ENCODE assay signal across 23 cellular contexts in genomic region chr12:93429448-93429847, GRCh38. TPM values are rescaled to one million over a fixed set of nuclear protein-coding genes. Genes with fewer than 3 reads are reported as not detected.
A peak's percentile ranks its signal among the peaks of the same experiment; 100 is the strongest.
DNase-seq lines count a peak whose midpoint lies in the region; ATAC-seq, FAIRE-seq and TF ChIP-seq lines count a peak whose summit lies in the region.
"Had no signal": no experiment of that assay in that cellular context is flagged by ENCODE, and none has a peak within 500 bp of the region (broad histone marks: within the 10 kb centered on the region; RNA-seq: fewer than 3 reads in every experiment).

No MANE protein-coding gene starts in this region.

- H3K4me1 Mint-ChIP-seq in CD4-positive, CD25-positive, alpha-beta regulatory T cell = peaks cover 55 to 94% (median 76%) of the 10 kb centered on the region in 4 donors
- peaks cover 49% of the 10 kb centered on the region for H3K4me1 Mint-ChIP-seq in mesothelial cell of epicardium

- peaks cover 100% of the 10 kb centered on the region for H3K79me2 ChIP-seq in DOHH2 (ENCODE audit: control insufficient read depth, low read length)

- no peaks in the 10 kb centered on the region for H3K9me2 ChIP-seq in DOHH2 (replicated peaks; ENCODE audit: control insufficient read depth, low read length)

- H3K27me3 ChIP-seq in CD4-positive, CD25-positive, alpha-beta regulatory T cell (ENCODE audit: control insufficient read depth, insufficient read depth, low read length) = no peaks in the 10 kb centered on the region
- H3K27me3 ChIP-seq in DOHH2 (ENCODE audit: control insufficient read depth, low read length) (no peaks in the 10 kb centered on the region), bronchial epithelial cell (ENCODE audit: control insufficient read depth, insufficient read depth, low read length) (no peaks in the 10 kb centered on the region)

- no peak for TF ChIP-seq CTCF in DOHH2 (IDR thresholded peaks at IDR 0.05; ENCODE audit: low read depth, low read length, poor library complexity, severe bottlenecking)
- no peak for TF ChIP-seq CTCF in bronchial epithelial cell (IDR thresholded peaks at IDR 0.05; ENCODE audit: insufficient read depth, low read length, severe bottlenecking)
- TF ChIP-seq CTCF in mesothelial cell of epicardium (IDR thresholded peaks at IDR 0.05; ENCODE audit: unreplicated experiment) = no peak

- H3K4me1 ChIP-seq in CD4-positive, CD25-positive, alpha-beta regulatory T cell (ENCODE audit: control insufficient read depth, insufficient read depth, low read length, poor library complexity, severe bottlenecking) = peaks cover 79% of the 10 kb centered on the region
- H3K4me1 ChIP-seq in DOHH2 (ENCODE audit: control insufficient read depth, low read length) = peaks cover 94% of the 10 kb centered on the region

- peak overlapping the region; percentile 7 for H3K4me3 ChIP-seq in CD4-positive, CD25-positive, alpha-beta regulatory T cell (ENCODE audit: low read depth, low read length)
- H3K4me3 ChIP-seq in DOHH2 (ENCODE audit: low read length) (no peak overlapping the region), bronchial epithelial cell (ENCODE audit: low read depth, low read length) (no peak overlapping the region)
- H3K4me3 ChIP-seq: GM12878, PC-9 had no signal

- H3F3A ChIP-seq in DOHH2 (ENCODE audit: control insufficient read depth, insufficient read depth) = peaks cover 18% of the 10 kb centered on the region

- peak overlapping the region; percentile 76; the same call in 1 of the 2 replicates for H3K4me2 ChIP-seq in DOHH2 (ENCODE audit: low read length)
- H3K4me2 ChIP-seq: PC-9 had no signal

- H3K9me3 Mint-ChIP-seq in CD4-positive, CD25-positive, alpha-beta regulatory T cell = no peaks in the 10 kb centered on the region
- H3K9me3 Mint-ChIP-seq in mesothelial cell of epicardium = no peaks in the 10 kb centered on the region

- FAIRE-seq in bronchial epithelial cell (lab: Jason Lieb, UNC) = no peak
- FAIRE-seq: GM12878, GM19239 had no signal

- peaks cover 57% of the 10 kb centered on the region for H4K20me1 ChIP-seq in DOHH2 (ENCODE audit: control insufficient read depth, insufficient read depth, low read depth, low read length)

- H3K27ac ChIP-seq in CD4-positive, CD25-positive, alpha-beta regulatory T cell (ENCODE audit: insufficient read depth, low read length, poor library complexity, severe bottlenecking) = no peak overlapping the region
- no peak overlapping the region for H3K27ac ChIP-seq in DOHH2 (ENCODE audit: low read depth, low read length)
- H3K27ac ChIP-seq: PC-9 had no signal

- H3K36me3 Mint-ChIP-seq in CD4-positive, CD25-positive, alpha-beta regulatory T cell = no peaks in the 10 kb centered on the region
- H3K36me3 Mint-ChIP-seq in mesothelial cell of epicardium = no peaks in the 10 kb centered on the region

- H3K36me3 ChIP-seq in CD4-positive, CD25-positive, alpha-beta regulatory T cell (ENCODE audit: control insufficient read depth, insufficient read depth, low read length) = no peaks in the 10 kb centered on the region
- H3K36me3 ChIP-seq in DOHH2 (ENCODE audit: control insufficient read depth, low read length) (peaks cover 23% of the 10 kb centered on the region), bronchial epithelial cell (ENCODE audit: control insufficient read depth, insufficient read depth, low read length) (no peaks in the 10 kb centered on the region)

- H3K9me3 ChIP-seq in CD4-positive, CD25-positive, alpha-beta regulatory T cell (ENCODE audit: control insufficient read depth in 2 of 2, low read length in 2 of 2) = no peaks in the 10 kb centered on the region
- no peaks in the 10 kb centered on the region for H3K9me3 ChIP-seq in DOHH2 (ENCODE audit: control insufficient read depth, insufficient read depth, low read length)

- ATAC-seq in CD4-positive, CD25-positive, alpha-beta regulatory T cell (ENCODE audit: low read depth in 2 of 2) = no peak
- ATAC-seq in HG02623 (IDR thresholded peaks at IDR 0.05; ENCODE audit: unreplicated experiment) (no peak), GM19463 (IDR thresholded peaks at IDR 0.05; ENCODE audit: unreplicated experiment) (no peak)
- ATAC-seq: HCT116 had no signal

- no peak overlapping the region for H3K4me3 Mint-ChIP-seq in CD4-positive, CD25-positive, alpha-beta regulatory T cell
- H3K4me3 Mint-ChIP-seq in mesothelial cell of epicardium = no peak overlapping the region

- H3K27me3 Mint-ChIP-seq in CD4-positive, CD25-positive, alpha-beta regulatory T cell = no peaks in the 10 kb centered on the region
- no peaks in the 10 kb centered on the region for H3K27me3 Mint-ChIP-seq in mesothelial cell of epicardium (ENCODE audit: low read depth)

- no peak overlapping the region for H3K27ac Mint-ChIP-seq in CD4-positive, CD25-positive, alpha-beta regulatory T cell
- peak overlapping the region; percentile 64 for H3K27ac Mint-ChIP-seq in mesothelial cell of epicardium

- no peak for DNase-seq in CD4-positive, CD25-positive, alpha-beta regulatory T cell
- peak; percentile 68 for DNase-seq in bronchial epithelial cell (ENCODE audit: low read depth)
- no peak for DNase-seq in mesothelial cell of epicardium (ENCODE audit: low spot score in 2 of 2, unreplicated experiment in 2 of 2)
- DNase-seq in D341Med (ENCODE audit: low spot score) = no peak
- DNase-seq: ACHN, AML-193, DMS 273 treated with DMSO at 0.1 percent for 48 hours, GF-D8, GOT3, KBM-7, NCI-H1105 treated with DMSO at 0.1 percent for 48 hours, NCI-H1694, NCI-H2081 treated with DMSO at 0.1 percent for 48 hours, NCI-H345, NCI-H524 treated with DMSO at 0.1 percent for 48 hours, PC-9, SIG-M5 had no signal

RNA-seq across cellular contexts. Expression of gene UBE2N, which starts 12.3 kb away (rescaled TPM):
- 116 TPM for total RNA-seq in CD4-positive, CD25-positive, alpha-beta regulatory T cell
- polyA plus RNA-seq in CD4-positive, CD25-positive, alpha-beta regulatory T cell = 100 to 1,000 TPM; 195 to 314 (median 239) TPM
- total RNA-seq in bronchial epithelial cell (22.9 and 73.1 TPM in 2 replicates), mesothelial cell of epicardium (86.5 to 92.8 TPM (median 90.6 TPM) in 3 replicates)

RNA-seq across cellular contexts. Expression of gene MRPL42, which starts 37.9 kb away (rescaled TPM):
- total RNA-seq in CD4-positive, CD25-positive, alpha-beta regulatory T cell = 43.2 TPM
- polyA plus RNA-seq in CD4-positive, CD25-positive, alpha-beta regulatory T cell = 100 to 1,000 TPM in 1 of 4 donors, 10 to 100 TPM in 3; 92.0 to 121 (median 98.0) TPM
- 82.1 and 131 TPM in 2 replicates for total RNA-seq in bronchial epithelial cell
- 57.6 to 63.0 TPM (median 62.2 TPM) in 3 replicates for total RNA-seq in mesothelial cell of epicardium

RNA-seq across cellular contexts. Expression of gene NUDT4, which starts 51.7 kb away (rescaled TPM):
- 78.2 TPM for total RNA-seq in CD4-positive, CD25-positive, alpha-beta regulatory T cell
- 10 to 100 TPM; 36.7 to 48.9 (median 42.0) TPM for polyA plus RNA-seq in CD4-positive, CD25-positive, alpha-beta regulatory T cell
- total RNA-seq in bronchial epithelial cell (34.2 and 49.4 TPM in 2 replicates), mesothelial cell of epicardium (41.0 to 48.0 TPM (median 44.4 TPM) in 3 replicates)
